10 cellular contexts compared by ENCODE assay signal in the genomic region with DNA sequence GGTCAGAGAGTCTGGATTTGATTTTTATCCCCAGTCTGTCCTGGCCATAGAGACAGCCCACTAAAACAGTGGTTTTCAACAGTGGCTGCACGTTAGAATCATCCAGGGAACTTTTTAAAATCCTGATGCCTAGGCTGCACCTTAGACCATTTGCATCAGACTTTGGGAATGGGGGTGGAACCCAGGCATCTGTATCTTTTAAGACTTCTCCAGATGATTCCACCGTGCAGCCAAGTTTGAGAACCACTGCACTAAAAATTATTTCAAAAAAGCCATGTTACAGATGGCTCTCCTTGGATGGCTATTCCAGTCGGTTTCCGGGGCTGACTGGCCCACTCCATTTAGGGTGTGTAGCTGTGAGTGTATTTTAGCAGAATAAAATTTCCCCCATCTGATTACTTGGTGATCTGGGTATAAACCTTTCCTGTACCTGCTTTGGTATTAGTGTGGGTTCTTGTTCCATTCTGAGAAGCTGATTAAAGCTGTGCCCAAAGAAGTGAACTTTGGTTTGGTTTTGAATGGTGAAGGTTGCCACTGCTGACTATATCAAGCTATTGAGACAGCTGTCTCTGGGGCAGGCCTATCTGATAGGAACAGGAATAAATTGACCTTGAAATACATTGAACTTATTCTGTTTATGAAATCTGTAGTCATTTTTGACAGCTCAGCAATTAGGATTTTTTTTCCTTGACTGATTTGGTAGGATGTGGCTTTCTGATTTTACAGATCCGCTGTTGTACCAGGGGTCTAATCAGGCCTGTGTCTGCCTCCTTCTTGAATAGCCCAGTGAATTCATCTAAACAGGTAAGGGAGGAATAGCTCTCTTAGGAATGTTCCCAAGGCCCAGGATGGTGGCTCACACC. TPM values are rescaled to one million over a fixed set of nuclear protein-coding genes. Genes with fewer than 3 reads are reported as not detected.
DNase-seq lines count a peak whose midpoint lies in the region; FAIRE-seq and TF ChIP-seq lines count a peak whose summit lies in the region.
"Had no signal": no experiment of that assay in that cellular context is flagged by ENCODE, and none has a peak within 500 bp of the region (broad histone marks: within the 10 kb centered on the region; RNA-seq: fewer than 3 reads in every experiment).

No MANE protein-coding gene starts in this region.

- H3K4me2 ChIP-seq in keratinocyte (ENCODE audit: control insufficient read depth, extremely low read depth, insufficient read depth, low read depth, low read length), result peak overlapping the region; percentile 99

- H3K9me3 Mint-ChIP-seq in T-helper 2 cell treated with Interferon-gamma antibody and Interleukin-4, amounts not matched to agents 5 μg/mL and 100 μg/mL, for 36 hours, result no peaks in the 10 kb centered on the region
- no peaks in the 10 kb centered on the region for H3K9me3 Mint-ChIP-seq in activated T-helper 2 cell treated with anti-CD3 and anti-CD28 coated beads, Interferon-gamma antibody, Interleukin-2, Interleukin-4, amounts not matched to agents 10 μg/mL and 5 μg/mL and 100 μg/mL, durations not matched to agents 14 hours and 24 hours and 36 hours

- no peak for DNase-seq in T-helper 2 cell treated with Interferon-gamma antibody and Interleukin-4, amounts not matched to agents 5 μg/mL and 100 μg/mL, for 36 hours (ENCODE audit: low spot score)
- no peak for DNase-seq in T-helper 2 cell
- no peak for DNase-seq in activated T-helper 2 cell treated with anti-CD3 and anti-CD28 coated beads, Interferon-gamma antibody, Interleukin-2, Interleukin-4, amounts not matched to agents 10 μg/mL and 5 μg/mL and 100 μg/mL, durations not matched to agents 14 hours and 24 hours and 36 hours (ENCODE audit: low spot score)
- DNase-seq in keratinocyte (ENCODE audit: low read depth, low spot score), result no peak
- DNase-seq in D341Med (ENCODE audit: low spot score), result no peak
- no peak for DNase-seq in HPDE6-E6E7 (ENCODE audit: extremely low spot score)
- no peak for DNase-seq in NCI-H526 (lab: John Stamatoyannopoulos, UW)
- DNase-seq: hippocampal formation, testis had no signal

- peak overlapping the region; percentile 38 for H2AFZ ChIP-seq in keratinocyte (ENCODE audit: control insufficient read depth, low read length)

- H3K27ac ChIP-seq in keratinocyte (ENCODE audit: control insufficient read depth, insufficient read depth, low read length) (peak overlapping the region; percentile 97), stomach smooth muscle (ENCODE audit: low read length) (no peak overlapping the region)

- TF ChIP-seq CTCF in keratinocyte (optimal IDR thresholded peaks at IDR 0.05 in 1 of 3, IDR thresholded peaks at IDR 0.05 in 1 of 3, conservative IDR thresholded peaks at IDR 0.05 in 1 of 3; ENCODE audit: extremely low read depth in 1 of 3, insufficient read depth in 2 of 3, low read length in 3 of 3), result no peak

- no peak for FAIRE-seq in keratinocyte (lab: Jason Lieb, UNC)

- H3K9ac ChIP-seq in keratinocyte (ENCODE audit: control insufficient read depth, extremely low read depth, insufficient read depth, low read length) (peak overlapping the region; percentile 99), stomach smooth muscle (ENCODE audit: low read length in 2 of 2) (peak overlapping the region; percentile 83 to 92)

- peaks cover 13 to 25% of the 10 kb centered on the region in 2 experiments for H3K36me3 ChIP-seq in keratinocyte (ENCODE audit: control insufficient read depth in 2 of 2, extremely low read depth in 1 of 2, insufficient read depth in 2 of 2, low read length in 2 of 2)
- peaks cover 26 to 30% of the 10 kb centered on the region in 2 donors for H3K36me3 ChIP-seq in stomach smooth muscle (ENCODE audit: control insufficient read depth in 2 of 2, insufficient read depth in 2 of 2, low read length in 2 of 2)

- peaks cover 14% of the 10 kb centered on the region for H3K4me1 ChIP-seq in keratinocyte (ENCODE audit: control insufficient read depth, extremely low read depth, insufficient read depth, low read length)
- H3K4me1 ChIP-seq in stomach smooth muscle (ENCODE audit: control insufficient read depth, insufficient read depth, low read length), result peaks cover 12% of the 10 kb centered on the region

- H3K9me1 ChIP-seq in keratinocyte (ENCODE audit: control insufficient read depth, extremely low read depth, insufficient read depth, low read length), result no peaks in the 10 kb centered on the region

- dilution Hi-C loops in keratinocyte (cut with MboI; ENCODE audit: extremely low pct_ligation_motif_present, low sequenced_read_pairs), result no loop called here

- H3K79me2 ChIP-seq in keratinocyte (ENCODE audit: control insufficient read depth, insufficient read depth, low read length), result peaks cover 24% of the 10 kb centered on the region

- H3K4me1 Mint-ChIP-seq in T-helper 2 cell treated with Interferon-gamma antibody and Interleukin-4, amounts not matched to agents 5 μg/mL and 100 μg/mL, for 36 hours (ENCODE audit: low read depth), result peaks cover 16% of the 10 kb centered on the region
- H3K4me1 Mint-ChIP-seq in activated T-helper 2 cell treated with anti-CD3 and anti-CD28 coated beads, Interferon-gamma antibody, Interleukin-2, Interleukin-4, amounts not matched to agents 10 μg/mL and 5 μg/mL and 100 μg/mL, durations not matched to agents 14 hours and 24 hours and 36 hours (ENCODE audit: low read depth), result peaks cover 20% of the 10 kb centered on the region

- H3K27ac Mint-ChIP-seq in T-helper 2 cell treated with Interferon-gamma antibody and Interleukin-4, amounts not matched to agents 5 μg/mL and 100 μg/mL, for 36 hours, result no peak overlapping the region
- H3K27ac Mint-ChIP-seq in activated T-helper 2 cell treated with anti-CD3 and anti-CD28 coated beads, Interferon-gamma antibody, Interleukin-2, Interleukin-4, amounts not matched to agents 10 μg/mL and 5 μg/mL and 100 μg/mL, durations not matched to agents 14 hours and 24 hours and 36 hours, result peak overlapping the region; percentile 92

- no peaks in the 10 kb centered on the region for H4K20me1 ChIP-seq in keratinocyte (ENCODE audit: control insufficient read depth, extremely low read depth, insufficient read depth, low read length)

- H3K27me3 Mint-ChIP-seq in T-helper 2 cell treated with Interferon-gamma antibody and Interleukin-4, amounts not matched to agents 5 μg/mL and 100 μg/mL, for 36 hours (ENCODE audit: low read depth), result no peaks in the 10 kb centered on the region
- H3K27me3 Mint-ChIP-seq in activated T-helper 2 cell treated with anti-CD3 and anti-CD28 coated beads, Interferon-gamma antibody, Interleukin-2, Interleukin-4, amounts not matched to agents 10 μg/mL and 5 μg/mL and 100 μg/mL, durations not matched to agents 14 hours and 24 hours and 36 hours (ENCODE audit: low read depth), result no peaks in the 10 kb centered on the region

- no peaks in the 10 kb centered on the region for H3K9me3 ChIP-seq in keratinocyte (ENCODE audit: control insufficient read depth, low read depth, low read length)
- H3K9me3 ChIP-seq in stomach smooth muscle (ENCODE audit: control insufficient read depth in 2 of 2, low read length in 2 of 2), result no peaks in the 10 kb centered on the region
- H3K9me3 ChIP-seq: testis had no signal

- no peaks in the 10 kb centered on the region for H3K27me3 ChIP-seq in keratinocyte (ENCODE audit: control insufficient read depth, extremely low read depth, insufficient read depth, low read length)
- H3K27me3 ChIP-seq in stomach smooth muscle (ENCODE audit: control insufficient read depth in 1 of 2, insufficient read depth in 2 of 2, low read length in 2 of 2), result no peaks in the 10 kb centered on the region
- H3K27me3 ChIP-seq: testis had no signal

- peak overlapping the region; percentile 98 for H3K4me3 Mint-ChIP-seq in T-helper 2 cell treated with Interferon-gamma antibody and Interleukin-4, amounts not matched to agents 5 μg/mL and 100 μg/mL, for 36 hours
- H3K4me3 Mint-ChIP-seq in activated T-helper 2 cell treated with anti-CD3 and anti-CD28 coated beads, Interferon-gamma antibody, Interleukin-2, Interleukin-4, amounts not matched to agents 10 μg/mL and 5 μg/mL and 100 μg/mL, durations not matched to agents 14 hours and 24 hours and 36 hours (ENCODE audit: low read depth), result peak overlapping the region; percentile 96

- H3K36me3 Mint-ChIP-seq in T-helper 2 cell treated with Interferon-gamma antibody and Interleukin-4, amounts not matched to agents 5 μg/mL and 100 μg/mL, for 36 hours (ENCODE audit: low read depth), result peaks cover 19% of the 10 kb centered on the region
- peaks cover 38% of the 10 kb centered on the region for H3K36me3 Mint-ChIP-seq in activated T-helper 2 cell treated with anti-CD3 and anti-CD28 coated beads, Interferon-gamma antibody, Interleukin-2, Interleukin-4, amounts not matched to agents 10 μg/mL and 5 μg/mL and 100 μg/mL, durations not matched to agents 14 hours and 24 hours and 36 hours (ENCODE audit: low read depth)

- peak overlapping the region; percentile 78 to 100 (median 96) for H3K4me3 ChIP-seq in keratinocyte (ENCODE audit: control insufficient read depth in 2 of 3, extremely low read depth in 1 of 3, insufficient read depth in 2 of 3, low read depth in 1 of 3, low read length in 3 of 3)
- peak overlapping the region; percentile 93 to 99 for H3K4me3 ChIP-seq in stomach smooth muscle (ENCODE audit: low read length in 2 of 2)

- intact Hi-C loops in activated T-helper 2 cell treated with anti-CD3 and anti-CD28 coated beads, Interferon-gamma antibody, Interleukin-2, Interleukin-4, amounts not matched to agents 10 μg/mL and 5 μg/mL and 100 μg/mL, durations not matched to agents 14 hours and 24 hours and 36 hours (cut with micrococcal nuclease), result loop anchor here (2.0 to 5.0 kb wide), 2 partner anchors 51 to 138 kb away; partner anchors contain the start of gene SNF8

RNA-seq across cellular contexts. Expression of gene ATP5MC1, which starts 1.3 kb away (rescaled TPM):
- 153 and 156 TPM in 2 replicates for total RNA-seq in activated T-helper 2 cell treated with anti-CD3 and anti-CD28 coated beads, Interferon-gamma antibody, Interleukin-2, Interleukin-4, amounts not matched to agents 10 μg/mL and 5 μg/mL and 100 μg/mL, durations not matched to agents 14 hours and 24 hours and 36 hours
- 299 to 434 TPM (median 355 TPM) in 3 replicates for polyA plus RNA-seq in keratinocyte
- polyA plus RNA-seq in keratinocyte (2011; ENCODE audit: low read depth), result 9.0 TPM
- 265 TPM in 2 replicates for polyA plus RNA-seq in keratinocyte (2011; cell fraction: cytosol; rRNA removed)
- polyA plus RNA-seq in keratinocyte (2011; cell fraction: nucleus; rRNA removed), result 146 and 163 TPM in 2 replicates
- 162 and 277 TPM in 2 replicates for polyA plus RNA-seq in keratinocyte (2012; ENCODE audit: low replicate concordance)
- 129 to 194 TPM (median 166 TPM) in 3 replicates for polyA minus RNA-seq in keratinocyte
- polyA minus RNA-seq in keratinocyte (2011; cell fraction: cytosol; rRNA and poly(A)+ RNA removed), result 106 TPM
- 26.8 and 28.2 TPM in 2 replicates for polyA minus RNA-seq in keratinocyte (2011; cell fraction: nucleus; rRNA and poly(A)+ RNA removed)

RNA-seq across cellular contexts. Expression of gene UBE2Z, which starts 14.3 kb away (rescaled TPM):
- total RNA-seq in activated T-helper 2 cell treated with anti-CD3 and anti-CD28 coated beads, Interferon-gamma antibody, Interleukin-2, Interleukin-4, amounts not matched to agents 10 μg/mL and 5 μg/mL and 100 μg/mL, durations not matched to agents 14 hours and 24 hours and 36 hours, result 81.3 and 85.2 TPM in 2 replicates
- 132 to 163 TPM (median 140 TPM) in 3 replicates for polyA plus RNA-seq in keratinocyte
- 88.0 TPM for polyA plus RNA-seq in keratinocyte (2011; ENCODE audit: low read depth)
- polyA plus RNA-seq in keratinocyte (2011; cell fraction: cytosol; rRNA removed), result 139 and 170 TPM in 2 replicates
- 191 and 193 TPM in 2 replicates for polyA plus RNA-seq in keratinocyte (2011; cell fraction: nucleus; rRNA removed)
- 85.9 and 89.9 TPM in 2 replicates for polyA plus RNA-seq in keratinocyte (2012; ENCODE audit: low replicate concordance)
- 113 to 192 TPM (median 147 TPM) in 3 replicates for polyA minus RNA-seq in keratinocyte
- 125 TPM for polyA minus RNA-seq in keratinocyte (2011; cell fraction: cytosol; rRNA and poly(A)+ RNA removed)
- 89.7 and 127 TPM in 2 replicates for polyA minus RNA-seq in keratinocyte (2011; cell fraction: nucleus; rRNA and poly(A)+ RNA removed)

RNA-seq across cellular contexts. Expression of gene SNF8, which starts 50.8 kb away (rescaled TPM):
- total RNA-seq in activated T-helper 2 cell treated with anti-CD3 and anti-CD28 coated beads, Interferon-gamma antibody, Interleukin-2, Interleukin-4, amounts not matched to agents 10 μg/mL and 5 μg/mL and 100 μg/mL, durations not matched to agents 14 hours and 24 hours and 36 hours, result 145 and 152 TPM in 2 replicates
- 72.4 to 94.9 TPM (median 90.5 TPM) in 3 replicates for polyA plus RNA-seq in keratinocyte
- 45.5 TPM for polyA plus RNA-seq in keratinocyte (2011; ENCODE audit: low read depth)
- 76.9 and 100 TPM in 2 replicates for polyA plus RNA-seq in keratinocyte (2011; cell fraction: cytosol; rRNA removed)
- 47.3 and 48.1 TPM in 2 replicates for polyA plus RNA-seq in keratinocyte (2011; cell fraction: nucleus; rRNA removed)
- polyA plus RNA-seq in keratinocyte (2012; ENCODE audit: low replicate concordance), result 39.4 and 97.8 TPM in 2 replicates
- polyA minus RNA-seq in keratinocyte, result 37.1 to 63.0 TPM (median 57.4 TPM) in 3 replicates
- polyA minus RNA-seq in keratinocyte (2011; cell fraction: cytosol; rRNA and poly(A)+ RNA removed), result 45.3 TPM
- polyA minus RNA-seq in keratinocyte (2011; cell fraction: nucleus; rRNA and poly(A)+ RNA removed), result 9.9 and 16.8 TPM in 2 replicates
